In the genomic region with DNA sequence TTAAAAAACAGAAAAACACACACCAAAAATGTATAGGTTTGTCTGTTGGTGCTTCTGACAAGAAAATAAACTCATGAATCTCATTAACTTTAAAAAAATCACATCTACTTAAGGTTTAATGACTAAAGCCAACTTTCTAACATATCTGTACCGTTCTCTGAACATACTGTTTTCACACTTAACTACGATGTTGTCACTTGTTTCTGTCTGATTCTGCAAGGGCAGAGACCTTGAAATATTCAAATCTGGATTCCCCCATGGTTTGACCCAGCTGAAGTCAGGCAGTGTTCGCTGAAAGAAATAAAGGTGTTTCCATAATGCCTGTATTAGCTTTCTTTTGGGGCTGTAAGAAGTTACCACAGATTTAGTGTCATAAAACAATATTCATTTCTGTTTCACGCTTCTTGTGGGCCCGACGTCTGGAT, we compare ENCODE assay signal across 11 cellular contexts. TPM values are rescaled to one million over a fixed set of nuclear protein-coding genes. Genes with fewer than 3 reads are reported as not detected.
DNase-seq lines count a peak whose midpoint lies in the region; ATAC-seq and TF ChIP-seq lines count a peak whose summit lies in the region.
"Had no signal": no experiment of that assay in that cellular context is flagged by ENCODE, and none has a peak within 500 bp of the region (broad histone marks: within the 10 kb centered on the region; RNA-seq: fewer than 3 reads in every experiment).

No MANE protein-coding gene starts in this region.

- ATAC-seq in GM19035 (IDR thresholded peaks at IDR 0.05; ENCODE audit: unreplicated experiment), result peak; percentile 23
- no peak for ATAC-seq in CD8-positive, alpha-beta T cell
- ATAC-seq: heart left ventricle had no signal

- H3K9me3 Mint-ChIP-seq in CD8-positive, alpha-beta T cell, result no peaks in the 10 kb centered on the region

- H3K27ac Mint-ChIP-seq in CD8-positive, alpha-beta T cell, result no peak overlapping the region

- no peak overlapping the region for H2AFZ ChIP-seq in OCI-LY3 (ENCODE audit: low read depth, low read length)

- H3K4me2 ChIP-seq in DOHH2 (ENCODE audit: low read length) (peak overlapping the region; percentile 59), OCI-LY3 (ENCODE audit: low read length) (peak overlapping the region; percentile 92)

- no peaks in the 10 kb centered on the region for H3K9me2 ChIP-seq in DOHH2 (replicated peaks; ENCODE audit: control insufficient read depth, low read length)

- H3K27me3 Mint-ChIP-seq in CD8-positive, alpha-beta T cell (ENCODE audit: low read depth), result no peaks in the 10 kb centered on the region

- DNase-seq in epithelial cell of prostate (ENCODE audit: low read depth, low spot score) (no peak), retina (no peak), right atrium auricular region (ENCODE audit: low spot score) (no peak)
- no peak for DNase-seq in CD8-positive, alpha-beta T cell
- DNase-seq in effector CD4-positive, alpha-beta T cell, result no peak
- DNase-seq: colonic mucosa, heart left ventricle, NCI-H1092 had no signal

- H3K27me3 ChIP-seq in DOHH2 (ENCODE audit: control insufficient read depth, low read length) (no peaks in the 10 kb centered on the region), OCI-LY3 (ENCODE audit: low read depth, low read length) (no peaks in the 10 kb centered on the region), right atrium auricular region (no peaks in the 10 kb centered on the region)
- no peaks in the 10 kb centered on the region for H3K27me3 ChIP-seq in CD8-positive, alpha-beta T cell (ENCODE audit: insufficient read depth, low read length)
- H3K27me3 ChIP-seq: colonic mucosa, heart left ventricle had no signal

- POLR2A ChIA-PET in CD8-positive, alpha-beta T cell (lab: Charles Lee), result interaction anchor here (1.2 kb wide), 1 partner anchor 164 kb away, joined by 3 read pairs; no protein-coding TSS in a partner anchor

- H3K4me1 Mint-ChIP-seq in CD8-positive, alpha-beta T cell (ENCODE audit: low read depth), result peaks cover 24% of the 10 kb centered on the region

- H3K79me2 ChIP-seq in DOHH2 (ENCODE audit: control insufficient read depth, low read length) (peaks cover 28% of the 10 kb centered on the region), OCI-LY3 (ENCODE audit: low read length) (peaks cover 22% of the 10 kb centered on the region)

- TF ChIP-seq CTCF in DOHH2 (IDR thresholded peaks at IDR 0.05; ENCODE audit: low read depth, low read length, poor library complexity, severe bottlenecking) (no peak), OCI-LY3 (IDR thresholded peaks at IDR 0.05; ENCODE audit: low read depth, low read length) (no peak), right atrium auricular region (IDR thresholded peaks at IDR 0.05) (no peak)
- TF ChIP-seq CTCF in CD8-positive, alpha-beta T cell (IDR thresholded peaks at IDR 0.05), result no peak

- H3K4me1 ChIP-seq in DOHH2 (ENCODE audit: control insufficient read depth, low read length) (peaks cover 62% of the 10 kb centered on the region), OCI-LY3 (ENCODE audit: low read length) (peaks cover 54% of the 10 kb centered on the region), right atrium auricular region (peaks cover 0 to 28% of the 10 kb centered on the region in 2 donors)
- H3K4me1 ChIP-seq in CD8-positive, alpha-beta T cell (ENCODE audit: insufficient read depth, low read length), result peaks cover 15% of the 10 kb centered on the region
- H3K4me1 ChIP-seq: colonic mucosa had no signal

- H3K27ac ChIP-seq in DOHH2 (ENCODE audit: low read depth, low read length) (peak overlapping the region; percentile 55), OCI-LY3 (ENCODE audit: low read length) (peak overlapping the region; percentile 95), epithelial cell of prostate (peak overlapping the region; percentile 13), right atrium auricular region (peak overlapping the region in 1 of 2 donors; percentile 98)
- no peak overlapping the region for H3K27ac ChIP-seq in CD8-positive, alpha-beta T cell (ENCODE audit: low read depth, low read length)

- H3K36me3 Mint-ChIP-seq in CD8-positive, alpha-beta T cell, result peaks cover 10% of the 10 kb centered on the region

- H3K9ac ChIP-seq in OCI-LY3 (ENCODE audit: low read length), result peak overlapping the region; percentile 92

- H3K4me3 ChIP-seq in DOHH2 (ENCODE audit: low read length), result peak overlapping the region; percentile 41
- peak overlapping the region; percentile 91 for H3K4me3 ChIP-seq in OCI-LY3 (ENCODE audit: low read length)
- no peak overlapping the region for H3K4me3 ChIP-seq in right atrium auricular region
- no peak overlapping the region for H3K4me3 ChIP-seq in CD8-positive, alpha-beta T cell (ENCODE audit: low read depth, low read length)
- H3K4me3 ChIP-seq: colonic mucosa, heart left ventricle had no signal

- no peaks in the 10 kb centered on the region for H3K9me3 ChIP-seq in DOHH2 (ENCODE audit: control insufficient read depth, insufficient read depth, low read length)
- H3K9me3 ChIP-seq in OCI-LY3 (ENCODE audit: insufficient read depth, low read length), result no peaks in the 10 kb centered on the region
- no peaks in the 10 kb centered on the region for H3K9me3 ChIP-seq in right atrium auricular region
- no peaks in the 10 kb centered on the region for H3K9me3 ChIP-seq in CD8-positive, alpha-beta T cell (ENCODE audit: low read length)
- H3K9me3 ChIP-seq: colonic mucosa had no signal

- H3F3A ChIP-seq in DOHH2 (ENCODE audit: control insufficient read depth, insufficient read depth), result peaks cover 14% of the 10 kb centered on the region

- CTCF ChIA-PET in CD8-positive, alpha-beta T cell (lab: Charles Lee), result no interaction called here

- intact Hi-C loops in CD8-positive, alpha-beta T cell (cut with DNase I, micrococcal nuclease), result loop anchor here in 1 of 2 experiments (5.0 to 10.0 kb wide), 2 partner anchors 401 to 1757 kb away; a partner anchor contains a TSS

- no peak overlapping the region for H3K4me3 Mint-ChIP-seq in CD8-positive, alpha-beta T cell

- H4K20me1 ChIP-seq in DOHH2 (ENCODE audit: control insufficient read depth, insufficient read depth, low read depth, low read length), result peaks cover 11% of the 10 kb centered on the region
- H4K20me1 ChIP-seq in OCI-LY3 (ENCODE audit: insufficient read depth, low read length), result peaks cover 13% of the 10 kb centered on the region

- H3K36me3 ChIP-seq in DOHH2 (ENCODE audit: control insufficient read depth, low read length) (peaks cover 15% of the 10 kb centered on the region), OCI-LY3 (replicated peaks; ENCODE audit: low read depth, low read length) (peaks cover 12% of the 10 kb centered on the region), right atrium auricular region (no peaks in the 10 kb centered on the region)
- H3K36me3 ChIP-seq in CD8-positive, alpha-beta T cell (ENCODE audit: insufficient read depth, low read length), result no peaks in the 10 kb centered on the region
- H3K36me3 ChIP-seq: colonic mucosa, heart left ventricle had no signal

RNA-seq across cellular contexts. Expression of a gene that starts 2.7 kb away (rescaled TPM):
- total RNA-seq in right atrium auricular region, result 10 to 100 TPM; 15.9 to 30.5 TPM
- 100 to 1,000 TPM; 197 to 200 TPM for total RNA-seq in CD8-positive, alpha-beta T cell

Comparison
In these comparisons a context has a peak if more than half of its experiments do, and no peak if none do; other contexts are left out.
1. H3K4me3 ChIP-seq: peak in DOHH2 (single experiment) and OCI-LY3 (single experiment); none in right atrium auricular region (0 of 2) and CD8-positive, alpha-beta T cell (single experiment).
2. RNA of a gene that starts 2.7 kb away (total RNA-seq): 197 to 200 TPM in CD8-positive, alpha-beta T cell; 15.9 to 30.5 TPM in right atrium auricular region; every median in the first group is over 4 times any median in the second.